ENCODE assay signal across 21 cellular contexts in the genomic region with DNA sequence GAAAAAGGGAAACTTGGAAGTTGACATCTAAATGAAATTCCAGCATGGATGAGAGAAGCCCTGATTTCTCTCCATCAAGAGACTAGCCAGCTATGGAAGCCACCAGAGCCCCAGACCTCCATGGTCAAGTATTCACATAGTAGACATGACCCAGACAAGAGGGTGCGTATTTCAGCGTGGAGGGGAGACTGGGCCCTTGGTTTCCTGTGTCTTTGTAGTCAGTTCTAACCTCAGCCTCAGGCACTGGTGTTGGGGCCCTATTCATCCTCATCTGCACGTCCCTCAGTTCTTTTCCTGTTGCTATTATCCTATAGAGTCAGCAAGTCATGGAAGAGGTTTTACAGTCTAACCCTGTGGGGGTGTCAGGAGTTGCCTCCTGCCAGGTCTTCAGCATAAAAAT. TPM values are rescaled to one million over a fixed set of nuclear protein-coding genes. Genes with fewer than 3 reads are reported as not detected.
DNase-seq lines count a peak whose midpoint lies in the region; ATAC-seq lines count a peak whose summit lies in the region.
"Had no signal": no experiment of that assay in that cellular context is flagged by ENCODE, and none has a peak within 500 bp of the region (broad histone marks: within the 10 kb centered on the region; RNA-seq: fewer than 3 reads in every experiment).

No MANE protein-coding gene starts in this region.

- DNase-seq in activated T-cell treated with anti-CD3 and anti-CD28 coated beads, Interleukin-2, amount 50 U/mL, for 24 hours = no peak
- DNase-seq in activated T-cell treated with anti-CD3 and anti-CD28 coated beads for 4 hours (no peak), NCI-H1436 (lab: John Stamatoyannopoulos, UW) (no peak)
- DNase-seq in activated naive CD8-positive, alpha-beta T cell treated with anti-CD3 and anti-CD28 coated beads, Interleukin-2, amount 50 U/mL, for 24 hours = no peak
- no peak for DNase-seq in stimulated activated effector memory CD8-positive, alpha-beta T cell treated with anti-CD3 and anti-CD28 coated beads, Interleukin-12 subunit alpha, Interleukin-12 subunit beta, amount 100 ng/mL, for 72 hours (ENCODE audit: low spot score in 2 of 2)
- DNase-seq: ACHN; cortex of kidney; DMS53; foreskin fibroblast; kidney; MG63; NCI-H187; PC-3; SHP77 treated with DMSO at 0.1 percent for 48 hours; stimulated activated CD4-positive, alpha-beta T cell treated with anti-CD3 and anti-CD28 coated beads, Interleukin-1b, Interleukin-23, amount 100 ng/mL, for 48 hours; stomach had no signal

- ATAC-seq in activated naive CD8-positive, alpha-beta T cell treated with anti-CD3 and anti-CD28 coated beads, Interleukin-2, amount 50 U/mL, for 24 hours = no peak
- ATAC-seq in stimulated activated effector memory CD8-positive, alpha-beta T cell treated with anti-CD3 and anti-CD28 coated beads, Interleukin-12 subunit alpha, Interleukin-12 subunit beta, amount 100 ng/mL, for 72 hours = peak; percentile 39
- ATAC-seq in HG03139 (IDR thresholded peaks at IDR 0.05; ENCODE audit: unreplicated experiment) (no peak), GM19467 (IDR thresholded peaks at IDR 0.05; ENCODE audit: unreplicated experiment) (no peak)

- no peaks in the 10 kb centered on the region for H3K27me3 Mint-ChIP-seq in activated T-cell treated with anti-CD3 and anti-CD28 coated beads, Interleukin-2, amount 50 U/mL, for 24 hours
- H3K27me3 Mint-ChIP-seq in IgD-negative memory B cell = no peaks in the 10 kb centered on the region
- no peaks in the 10 kb centered on the region for H3K27me3 Mint-ChIP-seq in activated naive CD8-positive, alpha-beta T cell treated with anti-CD3 and anti-CD28 coated beads, Interleukin-2, amount 50 U/mL, for 24 hours

- peaks cover 34% of the 10 kb centered on the region for H3K4me1 Mint-ChIP-seq in activated T-cell treated with anti-CD3 and anti-CD28 coated beads, Interleukin-2, amount 50 U/mL, for 24 hours (ENCODE audit: low read depth)
- peaks cover 25 to 27% (median 26%) of the 10 kb centered on the region in 3 donors for H3K4me1 Mint-ChIP-seq in IgD-negative memory B cell
- peaks cover 32% of the 10 kb centered on the region for H3K4me1 Mint-ChIP-seq in activated naive CD8-positive, alpha-beta T cell treated with anti-CD3 and anti-CD28 coated beads, Interleukin-2, amount 50 U/mL, for 24 hours
- peaks cover 33% of the 10 kb centered on the region for H3K4me1 Mint-ChIP-seq in stimulated activated effector memory CD8-positive, alpha-beta T cell treated with anti-CD3 and anti-CD28 coated beads, Interleukin-12 subunit alpha, Interleukin-12 subunit beta, amount 100 ng/mL, for 72 hours
- H3K4me1 Mint-ChIP-seq: neural progenitor cell had no signal

- H3K9me3 Mint-ChIP-seq in activated T-cell treated with anti-CD3 and anti-CD28 coated beads, Interleukin-2, amount 50 U/mL, for 24 hours = no peaks in the 10 kb centered on the region
- H3K9me3 Mint-ChIP-seq in IgD-negative memory B cell = no peaks in the 10 kb centered on the region
- H3K9me3 Mint-ChIP-seq in activated naive CD8-positive, alpha-beta T cell treated with anti-CD3 and anti-CD28 coated beads, Interleukin-2, amount 50 U/mL, for 24 hours = no peaks in the 10 kb centered on the region
- no peaks in the 10 kb centered on the region for H3K9me3 Mint-ChIP-seq in stimulated activated effector memory CD8-positive, alpha-beta T cell treated with anti-CD3 and anti-CD28 coated beads, Interleukin-12 subunit alpha, Interleukin-12 subunit beta, amount 100 ng/mL, for 72 hours
- H3K9me3 Mint-ChIP-seq: CD14-positive monocyte, neural progenitor cell had no signal

- no peak overlapping the region for H3K4me3 Mint-ChIP-seq in activated T-cell treated with anti-CD3 and anti-CD28 coated beads, Interleukin-2, amount 50 U/mL, for 24 hours
- H3K4me3 Mint-ChIP-seq in IgD-negative memory B cell = peak overlapping the region in 1 of 4 donors; percentile 57
- H3K4me3 Mint-ChIP-seq in activated naive CD8-positive, alpha-beta T cell treated with anti-CD3 and anti-CD28 coated beads, Interleukin-2, amount 50 U/mL, for 24 hours = no peak overlapping the region
- H3K4me3 Mint-ChIP-seq in stimulated activated effector memory CD8-positive, alpha-beta T cell treated with anti-CD3 and anti-CD28 coated beads, Interleukin-12 subunit alpha, Interleukin-12 subunit beta, amount 100 ng/mL, for 72 hours = no peak overlapping the region
- H3K4me3 Mint-ChIP-seq: neural progenitor cell had no signal

- H3K27ac Mint-ChIP-seq in activated T-cell treated with anti-CD3 and anti-CD28 coated beads, Interleukin-2, amount 50 U/mL, for 24 hours = peak overlapping the region; percentile 70
- peak overlapping the region; percentile 46 to 95 (median 69) for H3K27ac Mint-ChIP-seq in IgD-negative memory B cell
- peak overlapping the region; percentile 20 for H3K27ac Mint-ChIP-seq in activated naive CD8-positive, alpha-beta T cell treated with anti-CD3 and anti-CD28 coated beads, Interleukin-2, amount 50 U/mL, for 24 hours
- peak overlapping the region; percentile 35 for H3K27ac Mint-ChIP-seq in stimulated activated effector memory CD8-positive, alpha-beta T cell treated with anti-CD3 and anti-CD28 coated beads, Interleukin-12 subunit alpha, Interleukin-12 subunit beta, amount 100 ng/mL, for 72 hours
- H3K27ac Mint-ChIP-seq: neural progenitor cell had no signal

- peaks cover 51% of the 10 kb centered on the region for H3K36me3 Mint-ChIP-seq in activated T-cell treated with anti-CD3 and anti-CD28 coated beads, Interleukin-2, amount 50 U/mL, for 24 hours (ENCODE audit: low read depth)
- no peaks in the 10 kb centered on the region for H3K36me3 Mint-ChIP-seq in IgD-negative memory B cell
- peaks cover 20% of the 10 kb centered on the region for H3K36me3 Mint-ChIP-seq in activated naive CD8-positive, alpha-beta T cell treated with anti-CD3 and anti-CD28 coated beads, Interleukin-2, amount 50 U/mL, for 24 hours (ENCODE audit: low read depth)
- peaks cover 29% of the 10 kb centered on the region for H3K36me3 Mint-ChIP-seq in stimulated activated effector memory CD8-positive, alpha-beta T cell treated with anti-CD3 and anti-CD28 coated beads, Interleukin-12 subunit alpha, Interleukin-12 subunit beta, amount 100 ng/mL, for 72 hours

RNA-seq across cellular contexts. Expression of a gene that starts 12.5 kb away (rescaled TPM):
- polyA plus RNA-seq in IgD-negative memory B cell = 46.1 TPM

RNA-seq across cellular contexts. Expression of a gene that starts 13.3 kb away (rescaled TPM):
- polyA plus RNA-seq in IgD-negative memory B cell = 8.8 TPM

RNA-seq across cellular contexts. Expression of a gene that starts 27.4 kb away (rescaled TPM):
- polyA plus RNA-seq in IgD-negative memory B cell = 33.7 TPM

RNA-seq across cellular contexts. Expression of a gene that starts 54.5 kb away (rescaled TPM):
- polyA plus RNA-seq in IgD-negative memory B cell = 2,343 TPM

Comparison
In these comparisons a context has a peak if more than half of its experiments do, and no peak if none do; other contexts are left out.
1. H3K27ac Mint-ChIP-seq: peak in every context shown above with its lines; median percentile 70 in activated T-cell treated with anti-CD3 and anti-CD28 coated beads, Interleukin-2, amount 50 U/mL, for 24 hours; 69 in IgD-negative memory B cell; 35 in stimulated activated effector memory CD8-positive, alpha-beta T cell treated with anti-CD3 and anti-CD28 coated beads, Interleukin-12 subunit alpha, Interleukin-12 subunit beta, amount 100 ng/mL, for 72 hours; 20 in activated naive CD8-positive, alpha-beta T cell treated with anti-CD3 and anti-CD28 coated beads, Interleukin-2, amount 50 U/mL, for 24 hours.